20 cellular contexts compared by ENCODE assay signal in genomic region chr5:58025825-58026224, GRCh38.
"Had no signal": no experiment of that assay in that cellular context is flagged by ENCODE, and none has a peak within 500 bp of the region (broad histone marks: within the 10 kb centered on the region; RNA-seq: fewer than 3 reads in every experiment).

No MANE protein-coding gene starts in this region.

- DNase-seq: cerebellar nuclear complex; colonic mucosa; effector CD8-positive, alpha-beta T cell; heart left ventricle; hypothalamus; islet precursor cell; left ventricle myocardium inferior; lower lobe of right lung; mesenchymal stem cell; naive thymus-derived CD4-positive, alpha-beta T cell; nephron progenitor cell; posterior cingulate gyrus; stimulated activated naive CD4-positive, alpha-beta T cell; stomach; substantia nigra; thyroid gland; uterus had no signal

- H3K9me3 ChIP-seq: colonic mucosa, left ventricle myocardium inferior, lower lobe of right lung, neutrophil, stomach, thyroid gland, uterus had no signal

- H3K4me3 ChIP-seq: colonic mucosa, heart left ventricle, left ventricle myocardium inferior, lower lobe of right lung, stomach, thyroid gland, uterus had no signal

- ATAC-seq: heart left ventricle; lower lobe of right lung; naive thymus-derived CD4-positive, alpha-beta T cell; sciatic nerve had no signal

- H3K27me3 ChIP-seq: colonic mucosa, heart left ventricle, neutrophil, stomach, thyroid gland, uterus had no signal

- FAIRE-seq: frontal cortex had no signal

- H3K27ac ChIP-seq: colonic mucosa, heart left ventricle, left ventricle myocardium inferior, lower lobe of right lung, neutrophil, stomach, thyroid gland, uterus had no signal

- H3K36me3 ChIP-seq: colonic mucosa, heart left ventricle, left ventricle myocardium inferior, lower lobe of right lung, neutrophil, stomach, thyroid gland, uterus had no signal
